9 cellular contexts compared by ENCODE assay signal in the genomic region with DNA sequence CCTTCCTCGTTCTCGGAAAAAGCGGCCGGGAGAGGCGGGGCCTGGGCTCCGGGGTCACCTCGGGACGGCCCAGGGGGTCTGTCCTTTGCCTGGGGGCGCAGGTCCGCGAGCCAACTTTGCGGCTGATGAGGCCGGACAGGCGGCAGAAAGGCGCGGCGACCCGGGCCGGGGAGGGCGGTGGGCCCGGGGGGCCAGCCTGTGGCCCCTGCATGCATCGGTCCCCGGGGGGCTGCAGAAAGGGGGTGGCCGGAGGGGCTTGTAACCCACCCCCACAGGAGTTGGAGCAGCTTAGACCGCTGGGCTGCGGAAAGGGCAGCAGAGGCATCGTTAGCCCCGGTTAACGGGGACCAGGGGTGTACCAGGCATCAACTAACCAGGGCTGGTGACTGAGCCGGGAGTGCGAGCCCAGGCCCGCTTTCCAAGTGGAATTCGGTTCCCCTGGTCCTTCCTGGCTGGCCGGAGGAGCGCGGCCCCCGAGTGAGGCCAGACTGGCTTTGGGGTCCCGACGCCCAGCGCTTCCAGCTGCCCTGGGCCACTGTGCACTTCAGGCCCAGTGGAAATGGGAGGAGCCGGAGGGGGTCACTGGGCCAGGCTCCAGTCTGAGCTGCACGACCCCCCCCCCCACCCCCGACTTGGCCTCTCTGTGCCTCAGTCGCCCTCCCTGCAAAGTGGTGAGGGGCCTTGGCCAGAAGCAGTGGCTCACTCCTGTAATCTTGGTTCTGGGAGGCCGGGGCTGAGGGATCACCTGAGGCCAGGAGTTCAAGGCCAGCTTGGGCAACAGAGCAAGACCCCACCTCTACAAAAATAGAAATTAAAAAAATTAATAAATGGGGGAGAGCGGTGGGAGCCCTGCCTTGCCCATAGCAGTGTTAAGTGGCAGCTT. TPM values are rescaled to one million over a fixed set of nuclear protein-coding genes. Genes with fewer than 3 reads are reported as not detected.
DNase-seq lines count a peak whose midpoint lies in the region; ATAC-seq, FAIRE-seq and TF ChIP-seq lines count a peak whose summit lies in the region.
"Had no signal": no experiment of that assay in that cellular context is flagged by ENCODE, and none has a peak within 500 bp of the region (broad histone marks: within the 10 kb centered on the region; RNA-seq: fewer than 3 reads in every experiment).

No MANE protein-coding gene starts in this region.

- no peak overlapping the region for H3K27ac Mint-ChIP-seq in mesothelial cell of epicardium

- peaks cover 3% of the 10 kb centered on the region for H3K4me1 Mint-ChIP-seq in mesothelial cell of epicardium

- no peaks in the 10 kb centered on the region for H3K9me3 ChIP-seq in A549
- H3K9me3 ChIP-seq in HUES48 (ENCODE audit: control insufficient read depth, insufficient read depth, low read length): no peaks in the 10 kb centered on the region
- no peaks in the 10 kb centered on the region for H3K9me3 ChIP-seq in effector memory CD4-positive, alpha-beta T cell (ENCODE audit: control insufficient read depth, low read length)

- TF ChIP-seq CTCF in A549 (IDR thresholded peaks at IDR 0.05): no peak
- TF ChIP-seq CTCF in mesothelial cell of epicardium (IDR thresholded peaks at IDR 0.05; ENCODE audit: unreplicated experiment): no peak

- no peaks in the 10 kb centered on the region for H3K9me3 Mint-ChIP-seq in mesothelial cell of epicardium

- no peak for TF ChIP-seq EP300 in A549 (IDR thresholded peaks at IDR 0.05)

- POLR2A ChIA-PET in A549 (lab: Yijun Ruan, JAX): no interaction called here

- H3K4me3 ChIP-seq in A549 (peak overlapping the region; percentile 74), HUES48 (ENCODE audit: low read depth, low read length) (peak overlapping the region; percentile 60)
- peak overlapping the region; percentile 29 for H3K4me3 ChIP-seq in effector memory CD4-positive, alpha-beta T cell (ENCODE audit: insufficient read depth, low read depth, low read length, poor library complexity, severe bottlenecking)

- peak; percentile 46 to 74; a peak in 5 of 6 replicates for ATAC-seq in A549

- peaks cover 10% of the 10 kb centered on the region for H3K27me3 ChIP-seq in HUES48 (ENCODE audit: control insufficient read depth, insufficient read depth, low read length)
- no peaks in the 10 kb centered on the region for H3K27me3 ChIP-seq in effector memory CD4-positive, alpha-beta T cell (replicated peaks; ENCODE audit: control insufficient read depth, insufficient read depth, low read length, poor library complexity, severe bottlenecking)

- FAIRE-seq in A549 (lab: Jason Lieb, UNC): no peak

- no peak overlapping the region for H3K9ac ChIP-seq in HUES48 (ENCODE audit: low read depth, low read length)

- no peak for TF ChIP-seq RAD21 in A549 (conservative IDR thresholded peaks at IDR 0.05 in 1 of 2, IDR thresholded peaks at IDR 0.05 in 1 of 2)

- H3K36me3 ChIP-seq in HUES48 (ENCODE audit: control insufficient read depth, insufficient read depth, low read length): no peaks in the 10 kb centered on the region
- no peaks in the 10 kb centered on the region for H3K36me3 ChIP-seq in effector memory CD4-positive, alpha-beta T cell (ENCODE audit: control insufficient read depth, insufficient read depth, low read length)

- H3K4me1 ChIP-seq in A549 (peaks cover 17% of the 10 kb centered on the region), HUES48 (ENCODE audit: control insufficient read depth, insufficient read depth, low read length) (no peaks in the 10 kb centered on the region)
- peaks cover 8% of the 10 kb centered on the region for H3K4me1 ChIP-seq in effector memory CD4-positive, alpha-beta T cell (ENCODE audit: control insufficient read depth, insufficient read depth, low read length, poor library complexity, severe bottlenecking)

- H3K27ac ChIP-seq in A549 (peak overlapping the region; percentile 72 to 96), HUES48 (ENCODE audit: low read depth, low read length) (no peak overlapping the region)
- no peak overlapping the region for H3K27ac ChIP-seq in effector memory CD4-positive, alpha-beta T cell (ENCODE audit: insufficient read depth, low read length, poor library complexity, severe bottlenecking)

- TF ChIP-seq POLR2A in A549 (IDR thresholded peaks at IDR 0.05; ENCODE audit: low read length): no peak

- WGBS in A549 (ENCODE audit: missing lambda C conversion rate): 27% methylated on average over 4 of the region's 46 CpGs

- CTCF ChIA-PET in A549 (lab: Yijun Ruan, JAX): interaction anchor here (2.7 kb wide), 1 partner anchor 43 kb away, joined by 20 read pairs; no protein-coding TSS in a partner anchor

- DNase-seq in A549 (ENCODE audit: low read depth in 1 of 2, low spot score in 1 of 2): peak; percentile 33 to 37
- DNase-seq in effector memory CD4-positive, alpha-beta T cell: no peak
- no peak for DNase-seq in mesothelial cell of epicardium (ENCODE audit: low spot score in 2 of 2, unreplicated experiment in 2 of 2)
- no peak for DNase-seq in mucosa of gallbladder (ENCODE audit: low spot score)
- no peak for DNase-seq in epidermal melanocyte (ENCODE audit: insufficient read length, low spot score)
- no peak for DNase-seq in KG1 (lab: John Stamatoyannopoulos, UW)
- DNase-seq in activated CD4-positive, alpha-beta T cell treated with anti-CD3 and anti-CD28 coated beads for 1 hour: no peak
- DNase-seq: NCI-H226 had no signal

- H3K4me2 ChIP-seq in A549: peak overlapping the region; percentile 99

- no peaks in the 10 kb centered on the region for H3K36me3 Mint-ChIP-seq in mesothelial cell of epicardium

- peak overlapping the region; percentile 55 for H3K4me3 Mint-ChIP-seq in mesothelial cell of epicardium

- H3K27me3 Mint-ChIP-seq in mesothelial cell of epicardium (ENCODE audit: low read depth): peaks cover 6% of the 10 kb centered on the region

TF ChIP-seq in A549, 52 proteins besides CTCF, POLR2A, EP300 and RAD21:
- TF ChIP-seq RCOR1 (IDR thresholded peaks at IDR 0.05; ENCODE audit: low read depth, low read length) (no peak), PHF8 (IDR thresholded peaks at IDR 0.05; ENCODE audit: borderline replicate concordance, low read depth) (0 out of 2 replicates have a peak, but pooled peaks have one; percentile 22), NFE2L2 (conservative IDR thresholded peaks at IDR 0.05; ENCODE audit: low read length) (no peak), ZSCAN20 (CRISPR knock-in tag; IDR thresholded peaks at IDR 0.05) (no peak)
- TF ChIP-seq, protein P1, sequence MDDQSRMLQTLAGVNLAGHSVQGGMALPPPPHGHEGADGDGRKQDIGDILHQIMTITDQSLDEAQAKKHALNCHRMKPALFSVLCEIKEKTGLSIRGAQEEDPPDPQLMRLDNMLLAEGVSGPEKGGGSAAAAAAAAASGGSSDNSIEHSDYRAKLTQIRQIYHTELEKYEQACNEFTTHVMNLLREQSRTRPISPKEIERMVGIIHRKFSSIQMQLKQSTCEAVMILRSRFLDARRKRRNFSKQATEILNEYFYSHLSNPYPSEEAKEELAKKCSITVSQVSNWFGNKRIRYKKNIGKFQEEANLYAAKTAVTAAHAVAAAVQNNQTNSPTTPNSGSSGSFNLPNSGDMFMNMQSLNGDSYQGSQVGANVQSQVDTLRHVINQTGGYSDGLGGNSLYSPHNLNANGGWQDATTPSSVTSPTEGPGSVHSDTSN (IDR thresholded peaks at IDR 0.05): no peak

RNA-seq across cellular contexts. Expression of a gene that starts 0.9 kb away (rescaled TPM):
- 11.5 and 17.4 TPM in 2 replicates for polyA plus RNA-seq in A549 (2011; rRNA removed)
- 10.8 and 21.0 TPM in 2 replicates for polyA plus RNA-seq in A549 (2012; cell fraction: cytosol; rRNA removed)
- polyA plus RNA-seq in A549 (2012; cell fraction: nucleus; rRNA removed): 25.8 and 36.3 TPM in 2 replicates
- 10.3 to 14.8 TPM (median 12.6 TPM) in 3 replicates for polyA plus RNA-seq in A549 (2017; fragmentation: RNase III; extraction: RNeasy Plus Mini Kit Qiagen cat#74134 plus additional on column Dnase treatment)
- polyA minus RNA-seq in A549 (2011; rRNA and poly(A)+ RNA removed): 31.9 and 50.7 TPM in 2 replicates
- total RNA-seq in mesothelial cell of epicardium: 33.6 to 37.9 TPM (median 33.9 TPM) in 3 replicates
- 6.0 TPM for total RNA-seq in mucosa of gallbladder

Comparison
In these comparisons a context has a peak if more than half of its experiments do, and no peak if none do; other contexts are left out.
1. DNase-seq: peak in A549 (2 of 2); none in effector memory CD4-positive, alpha-beta T cell (0 of 3), mesothelial cell of epicardium (0 of 2), mucosa of gallbladder (single experiment), epidermal melanocyte (single experiment), KG1 (single experiment) and activated CD4-positive, alpha-beta T cell treated with anti-CD3 and anti-CD28 coated beads for 1 hour (single experiment).
2. H3K27ac ChIP-seq: peak in A549 (2 of 2); none in HUES48 (single experiment) and effector memory CD4-positive, alpha-beta T cell (single experiment).
3. Peak in every context shown above with its lines, with median percentiles within 50 percentile points of each other: H3K4me3 ChIP-seq.